Comparison of ENCODE assay signal across 1 cellular context in genomic region chr6:13638626-13639025, GRCh38.
TF ChIP-seq lines count a peak whose summit lies in the region.

No MANE protein-coding gene starts in this region.

TF ChIP-seq in GM23338, 12 proteins besides CTCF, POLR2A, EP300 and RAD21 (continued from another document):
- TF ChIP-seq ETS1 (IDR thresholded peaks at IDR 0.05) (no peak), NANOG (IDR thresholded peaks at IDR 0.05; ENCODE audit: borderline replicate concordance) (no peak), EZH2 (IDR thresholded peaks at IDR 0.05; ENCODE audit: low read depth, unreplicated experiment) (no peak), ZNF462 (CRISPR knock-in tag; IDR thresholded peaks at IDR 0.05) (no peak), ZNF331 (CRISPR knock-in tag; IDR thresholded peaks at IDR 0.05; ENCODE audit: low read depth) (no peak)
